23 cellular contexts compared by ENCODE assay signal in genomic region chr14:96221841-96222240, GRCh38. TPM values are rescaled to one million over a fixed set of nuclear protein-coding genes. Genes with fewer than 3 reads are reported as not detected.
"Had no signal": no experiment of that assay in that cellular context is flagged by ENCODE, and none has a peak within 500 bp of the region (broad histone marks: within the 10 kb centered on the region; RNA-seq: fewer than 3 reads in every experiment).

No MANE protein-coding gene starts in this region.

- H3K9me3 Mint-ChIP-seq: nephron had no signal

- H3K36me3 ChIP-seq: pancreas, suprapubic skin, tibial artery had no signal

- H3K27ac Mint-ChIP-seq: nephron, progenitor cell of endocrine pancreas had no signal

- H3K4me2 ChIP-seq: hepatocyte had no signal

- H3K27ac ChIP-seq: coronary artery, hepatocyte, pancreas, suprapubic skin, tibial artery had no signal

- H3K9me3 ChIP-seq: pancreas, suprapubic skin, tibial artery had no signal

- H3K79me2 ChIP-seq: hepatocyte had no signal

- ATAC-seq: left cardiac atrium, left ventricle myocardium superior, pancreas, right cardiac atrium had no signal

- H3K4me3 Mint-ChIP-seq: nephron had no signal

- H3K27me3 ChIP-seq: hepatocyte, pancreas, suprapubic skin had no signal

- H3K27me3 Mint-ChIP-seq: progenitor cell of endocrine pancreas had no signal

- DNase-seq: effector CD4-positive, alpha-beta T cell; foreskin melanocyte; head of caudate nucleus; kidney; left cardiac atrium; left ventricle myocardium superior; mesenchymal stem cell; midbrain; occipital lobe; pancreas; right cardiac atrium; small intestine; stimulated activated CD4-positive, alpha-beta T cell treated with anti-CD3 and anti-CD28 coated beads, Interleukin-12 subunit alpha, Interleukin-12 subunit beta, amount 100 ng/mL, for 4 hours; stimulated activated CD4-positive, alpha-beta T cell treated with anti-CD3 and anti-CD28 coated beads, Interleukin-2, amount 100 ng/mL, for 48 hours; stimulated activated naive CD4-positive, alpha-beta T cell treated with Interleukin-2 at 50 U/mL for 16 hours; tibial artery had no signal

- H2AFZ ChIP-seq: hepatocyte had no signal

- H3K4me3 ChIP-seq: coronary artery, hepatocyte, lung, pancreas, suprapubic skin, tibial artery had no signal

- H3K4me1 ChIP-seq: pancreas, tibial artery had no signal

RNA-seq across cellular contexts. Expression of gene BDKRB1, which starts 34.2 kb away (rescaled TPM):
- total RNA-seq: dermis microvascular lymphatic vessel endothelial cell, left ventricle myocardium superior, occipital lobe, progenitor cell of endocrine pancreas, right cardiac atrium had no signal
